13 cellular contexts compared by ENCODE assay signal in the genomic region with DNA sequence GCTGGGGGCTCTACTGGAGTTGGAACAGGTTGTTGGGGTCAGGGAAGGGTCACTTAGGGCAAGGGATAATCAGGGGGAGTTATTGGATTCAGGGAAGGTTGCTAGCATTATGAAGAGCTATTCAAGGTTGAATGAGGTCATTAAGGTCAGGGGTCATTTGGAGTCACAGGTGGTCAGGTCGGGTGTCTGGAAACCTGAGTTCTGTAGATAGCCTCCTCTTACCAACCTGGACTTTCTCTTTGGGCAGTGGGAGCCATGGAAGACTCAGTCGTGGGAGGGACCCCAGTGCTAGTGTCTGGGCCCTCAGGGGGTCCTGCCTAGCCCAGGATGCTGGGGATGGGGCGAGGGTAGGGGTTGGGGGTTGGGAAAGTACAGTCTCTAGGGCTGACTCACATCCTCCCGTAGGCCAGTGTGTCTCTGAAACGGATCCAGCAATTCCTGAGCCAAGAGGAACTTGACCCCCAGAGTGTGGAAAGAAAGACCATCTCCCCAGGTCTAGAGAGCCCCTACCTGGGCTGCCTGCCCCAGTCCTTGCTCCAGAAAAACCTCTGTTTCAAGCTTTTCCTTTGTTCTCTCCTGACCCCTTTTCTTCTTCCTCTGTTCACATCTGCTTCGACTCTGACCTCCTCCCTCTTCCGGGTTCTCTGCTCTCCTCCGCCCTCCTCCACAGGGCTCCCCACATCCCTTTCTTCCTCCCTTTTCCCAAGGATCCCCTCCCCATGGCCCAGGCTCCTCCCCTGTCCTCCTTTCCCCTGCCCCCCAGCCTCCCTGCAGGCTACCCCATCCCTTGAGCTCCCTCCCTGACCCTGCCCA. TPM values are rescaled to one million over a fixed set of nuclear protein-coding genes. Genes with fewer than 3 reads are reported as not detected.
A peak's percentile ranks its signal among the peaks of the same experiment; 100 is the strongest.
DNase-seq lines count a peak whose midpoint lies in the region; ATAC-seq, FAIRE-seq and TF ChIP-seq lines count a peak whose summit lies in the region.
"Had no signal": no experiment of that assay in that cellular context is flagged by ENCODE, and none has a peak within 500 bp of the region (broad histone marks: within the 10 kb centered on the region; RNA-seq: fewer than 3 reads in every experiment).

No MANE protein-coding gene starts in this region.

- ATAC-seq in HCT116: peak; percentile 40
- no peak for ATAC-seq in HG02885 (IDR thresholded peaks at IDR 0.05; ENCODE audit: poor library complexity, unreplicated experiment)
- ATAC-seq in HG02970 (IDR thresholded peaks at IDR 0.05; ENCODE audit: low FRiP score, unreplicated experiment): no peak
- ATAC-seq: natural killer cell had no signal

- H3K79me2 ChIP-seq in HCT116 (ENCODE audit: insufficient read depth, low read length) (no peaks in the 10 kb centered on the region), keratinocyte (ENCODE audit: control insufficient read depth, insufficient read depth, low read length) (no peaks in the 10 kb centered on the region)

- no peaks in the 10 kb centered on the region for H3K9me1 ChIP-seq in keratinocyte (ENCODE audit: control insufficient read depth, extremely low read depth, insufficient read depth, low read length)

- CTCF ChIA-PET in HCT116 (lab: Charles Lee): interaction anchor here (1.0 kb wide), 1 partner anchor 45 kb away, joined by 3 read pairs; no protein-coding TSS in a partner anchor

- no peaks in the 10 kb centered on the region for H3K9me3 ChIP-seq in HCT116 (ENCODE audit: control insufficient read depth in 1 of 2, insufficient read depth in 1 of 2, low read depth in 1 of 2, low read length in 2 of 2)
- H3K9me3 ChIP-seq in adrenal gland (replicated peaks in 1 of 3): no peaks in the 10 kb centered on the region
- no peaks in the 10 kb centered on the region for H3K9me3 ChIP-seq in keratinocyte (ENCODE audit: control insufficient read depth, low read depth, low read length)
- no peaks in the 10 kb centered on the region for H3K9me3 ChIP-seq in colonic mucosa

- peak; percentile 66 for DNase-seq in 8988T
- no peak for DNase-seq in HCT116 (ENCODE audit: low read depth, low spot score)
- no peak for DNase-seq in adrenal gland
- DNase-seq in keratinocyte (ENCODE audit: low read depth, low spot score): no peak
- DNase-seq in RKO (ENCODE audit: low spot score): no peak
- DNase-seq in colonic mucosa: no peak
- DNase-seq: activated CD4-positive, alpha-beta T cell treated with anti-CD3 and anti-CD28 coated beads, Interleukin-2, amount 50 U/mL, for 48 hours; activated naive CD4-positive, alpha-beta T cell treated with anti-CD3 and anti-CD28 coated beads, Interleukin-2, amount 50 U/mL, for 16 hours; natural killer cell; NCI-H1105; NCI-H748 treated with DMSO at 0.1 percent for 48 hours had no signal

- TF ChIP-seq POLR2A in HCT116 (IDR thresholded peaks at IDR 0.05; ENCODE audit: borderline replicate concordance, extremely low read depth, insufficient read depth, insufficient read length) (peak; percentile 54), adrenal gland (IDR thresholded peaks at IDR 0.05) (no peak)

- H3K4me1 ChIP-seq in HCT116 (ENCODE audit: control insufficient read depth in 1 of 2, insufficient read depth in 2 of 2, low read length in 2 of 2): peaks cover 28 to 69% of the 10 kb centered on the region in 2 experiments
- H3K4me1 ChIP-seq in adrenal gland (replicated peaks in 1 of 2): peaks cover 6 to 24% of the 10 kb centered on the region in 2 donors
- H3K4me1 ChIP-seq in keratinocyte (ENCODE audit: control insufficient read depth, extremely low read depth, insufficient read depth, low read length): peaks cover 40% of the 10 kb centered on the region
- H3K4me1 ChIP-seq in colonic mucosa: no peaks in the 10 kb centered on the region

- dilution Hi-C loops in keratinocyte (cut with MboI; ENCODE audit: extremely low pct_ligation_motif_present, low sequenced_read_pairs): no loop called here

- no peak overlapping the region for H2AFZ ChIP-seq in HCT116 (ENCODE audit: low read depth, low read length, poor library complexity, severe bottlenecking)
- H2AFZ ChIP-seq in keratinocyte (ENCODE audit: control insufficient read depth, low read length): no peak overlapping the region

- H3K4me3 ChIP-seq in HCT116 (replicated peaks in 1 of 2; ENCODE audit: low read depth in 1 of 2, low read length in 2 of 2) (peak overlapping the region in 1 of 2 experiments; percentile 28; a peak in 2 of 4 replicates), adrenal gland (no peak overlapping the region), keratinocyte (ENCODE audit: control insufficient read depth in 2 of 3, extremely low read depth in 1 of 3, insufficient read depth in 2 of 3, low read depth in 1 of 3, low read length in 3 of 3) (no peak overlapping the region), colonic mucosa (no peak overlapping the region)

- intact Hi-C loops in HCT116 (cut with micrococcal nuclease) (no loop called here), adrenal gland (cut with DNase I) (no loop called here), colonic mucosa (cut with DNase I) (no loop called here)

- no TSS peak for BruUV-seq in HCT116 (replicated peaks; lab: Mats Ljungman, UMichigan)

- no peaks in the 10 kb centered on the region for H4K20me1 ChIP-seq in HCT116 (ENCODE audit: insufficient read depth)
- no peaks in the 10 kb centered on the region for H4K20me1 ChIP-seq in keratinocyte (ENCODE audit: control insufficient read depth, extremely low read depth, insufficient read depth, low read length)

- POLR2A ChIA-PET in HCT116 (lab: Charles Lee): interaction anchor here (1.9 kb wide), 1 partner anchor 17 kb away, joined by 6 read pairs; no protein-coding TSS in a partner anchor

- H3K27me3 ChIP-seq in HCT116 (ENCODE audit: insufficient read depth, low read length) (no peaks in the 10 kb centered on the region), adrenal gland (no peaks in the 10 kb centered on the region), keratinocyte (ENCODE audit: control insufficient read depth, extremely low read depth, insufficient read depth, low read length) (no peaks in the 10 kb centered on the region), colonic mucosa (no peaks in the 10 kb centered on the region)

- no peak for TF ChIP-seq RAD21 in HCT116 (IDR thresholded peaks at IDR 0.05; ENCODE audit: low read depth)

- H3K27ac ChIP-seq in HCT116 (ENCODE audit: low read depth, low read length): no peak overlapping the region; the same call in 1 of the 2 replicates
- peak overlapping the region in 4 of 5 donors; percentile 23 to 68 (median 33) for H3K27ac ChIP-seq in adrenal gland
- peak overlapping the region; percentile 39 for H3K27ac ChIP-seq in keratinocyte (ENCODE audit: control insufficient read depth, insufficient read depth, low read length)
- H3K27ac ChIP-seq in colonic mucosa: no peak overlapping the region

- H3K9ac ChIP-seq in HCT116 (ENCODE audit: low read length) (peak overlapping the region; percentile 34), keratinocyte (ENCODE audit: control insufficient read depth, extremely low read depth, insufficient read depth, low read length) (peak overlapping the region; percentile 2), colonic mucosa (ENCODE audit: low read depth in 2 of 2, low read length in 2 of 2) (no peak overlapping the region)

- 35 to 52% (median 43%) methylated on average over 7 to 8 of the region's 8 CpGs for WGBS in adrenal gland, 4 donors

- H3K36me3 ChIP-seq in HCT116 (ENCODE audit: control insufficient read depth in 1 of 2, insufficient read depth in 2 of 2, low read length in 2 of 2) (no peaks in the 10 kb centered on the region), adrenal gland (replicated peaks in 1 of 2) (no peaks in the 10 kb centered on the region), keratinocyte (ENCODE audit: control insufficient read depth in 2 of 2, extremely low read depth in 1 of 2, insufficient read depth in 2 of 2, low read length in 2 of 2) (peaks cover 0 to 9% of the 10 kb centered on the region in 2 experiments), colonic mucosa (no peaks in the 10 kb centered on the region)

- TF ChIP-seq CTCF in HCT116 (IDR thresholded peaks at IDR 0.05 in 2 of 3, conservative IDR thresholded peaks at IDR 0.05 in 1 of 3; ENCODE audit: borderline replicate concordance in 1 of 3, insufficient read depth in 1 of 3, low read depth in 2 of 3, low read length in 2 of 3) (no peak), adrenal gland (IDR thresholded peaks at IDR 0.05) (no peak), keratinocyte (optimal IDR thresholded peaks at IDR 0.05 in 1 of 3, IDR thresholded peaks at IDR 0.05 in 1 of 3, conservative IDR thresholded peaks at IDR 0.05 in 1 of 3; ENCODE audit: extremely low read depth in 1 of 3, insufficient read depth in 2 of 3, low read length in 3 of 3) (no peak), colonic mucosa (IDR thresholded peaks at IDR 0.05) (no peak)

- H3K4me2 ChIP-seq in HCT116 (ENCODE audit: low read length): peak overlapping the region; percentile 67
- peak overlapping the region; percentile 44 for H3K4me2 ChIP-seq in keratinocyte (ENCODE audit: control insufficient read depth, extremely low read depth, insufficient read depth, low read depth, low read length)

- no peaks in the 10 kb centered on the region for H3K9me2 ChIP-seq in HCT116 (ENCODE audit: insufficient read depth)

- RAD21 ChIA-PET in HCT116 (lab: Charles Lee; ENCODE audit: low non-redundant PET in 1 of 2, low total read pairs in 2 of 2, uncharacterized antibody in 2 of 2, unreplicated experiment in 2 of 2): interaction anchor here in 1 of 2 experiments (1.5 kb wide), 1 partner anchor 30 kb away, joined by 3 read pairs; no protein-coding TSS in a partner anchor

- peak; percentile 59 for FAIRE-seq in keratinocyte (lab: Jason Lieb, UNC)

RNA-seq across cellular contexts. Expression of gene ABCC3, which starts 33.5 kb away (rescaled TPM):
- 66.2 TPM for total RNA-seq in HCT116 (2021; ENCODE audit: unreplicated experiment)
- 40.1 and 55.8 TPM in 2 replicates for polyA plus RNA-seq in HCT116 (2012)
- total RNA-seq in adrenal gland: 100 to 1,000 TPM; 195 to 422 (median 262) TPM
- polyA plus RNA-seq in adrenal gland: 100 to 1,000 TPM; 164 to 448 (median 414) TPM
- polyA plus RNA-seq in keratinocyte: 39.6 to 61.6 TPM (median 41.7 TPM) in 3 replicates
- 16.7 TPM for polyA plus RNA-seq in keratinocyte (2011; ENCODE audit: low read depth)
- 18.2 and 18.5 TPM in 2 replicates for polyA plus RNA-seq in keratinocyte (2011; cell fraction: cytosol; rRNA removed)
- 184 and 229 TPM in 2 replicates for polyA plus RNA-seq in keratinocyte (2011; cell fraction: nucleus; rRNA removed)
- 28.9 and 55.8 TPM in 2 replicates for polyA plus RNA-seq in keratinocyte (2012; ENCODE audit: low replicate concordance)
- polyA minus RNA-seq in keratinocyte: 52.7 to 126 TPM (median 73.7 TPM) in 3 replicates
- polyA minus RNA-seq in keratinocyte (2011; cell fraction: cytosol; rRNA and poly(A)+ RNA removed): 38.4 TPM
- 116 and 134 TPM in 2 replicates for polyA minus RNA-seq in keratinocyte (2011; cell fraction: nucleus; rRNA and poly(A)+ RNA removed)
- total RNA-seq in colonic mucosa: 100 to 1,000 TPM; 187 to 226 TPM

RNA-seq across cellular contexts. Expression of gene ANKRD40, which starts 39.5 kb away (rescaled TPM):
- 72.0 TPM for total RNA-seq in HCT116 (2021; ENCODE audit: unreplicated experiment)
- polyA plus RNA-seq in HCT116 (2012): 20.0 and 26.1 TPM in 2 replicates
- 10 to 100 TPM; 24.8 to 46.4 (median 41.5) TPM for total RNA-seq in adrenal gland
- 10 to 100 TPM; 14.9 to 37.0 (median 18.7) TPM for polyA plus RNA-seq in adrenal gland
- polyA plus RNA-seq in keratinocyte: 19.3 to 39.8 TPM (median 32.7 TPM) in 3 replicates
- polyA plus RNA-seq in keratinocyte (2011; ENCODE audit: low read depth): 5.4 TPM
- 22.2 and 33.6 TPM in 2 replicates for polyA plus RNA-seq in keratinocyte (2011; cell fraction: cytosol; rRNA removed)
- polyA plus RNA-seq in keratinocyte (2011; cell fraction: nucleus; rRNA removed): 31.0 and 36.9 TPM in 2 replicates
- polyA plus RNA-seq in keratinocyte (2012; ENCODE audit: low replicate concordance): 13.4 and 22.8 TPM in 2 replicates
- polyA minus RNA-seq in keratinocyte: 16.5 to 30.1 TPM (median 20.5 TPM) in 3 replicates
- 21.7 TPM for polyA minus RNA-seq in keratinocyte (2011; cell fraction: cytosol; rRNA and poly(A)+ RNA removed)
- 11.2 and 20.5 TPM in 2 replicates for polyA minus RNA-seq in keratinocyte (2011; cell fraction: nucleus; rRNA and poly(A)+ RNA removed)
- 10 to 100 TPM; 20.1 to 25.1 TPM for total RNA-seq in colonic mucosa

RNA-seq across cellular contexts. Expression of gene LUC7L3, which starts 51.2 kb away (rescaled TPM):
- 184 TPM for total RNA-seq in HCT116 (2021; ENCODE audit: unreplicated experiment)
- 65.6 and 97.0 TPM in 2 replicates for polyA plus RNA-seq in HCT116 (2012)
- 100 to 1,000 TPM in 1 of 8 donors, 10 to 100 TPM in 7; 16.1 to 142 (median 65.5) TPM for total RNA-seq in adrenal gland
- polyA plus RNA-seq in adrenal gland: 100 to 1,000 TPM in 2 of 3 donors, 10 to 100 TPM in 1; 95.4 to 248 (median 112) TPM
- 47.8 to 92.4 TPM (median 53.3 TPM) in 3 replicates for polyA plus RNA-seq in keratinocyte
- 521 TPM for polyA plus RNA-seq in keratinocyte (2011; ENCODE audit: low read depth)
- polyA plus RNA-seq in keratinocyte (2011; cell fraction: cytosol; rRNA removed): 21.0 and 29.9 TPM in 2 replicates
- 153 and 263 TPM in 2 replicates for polyA plus RNA-seq in keratinocyte (2011; cell fraction: nucleus; rRNA removed)
- polyA plus RNA-seq in keratinocyte (2012; ENCODE audit: low replicate concordance): 64.5 and 89.1 TPM in 2 replicates
- polyA minus RNA-seq in keratinocyte: 4.0 to 18.2 TPM (median 4.3 TPM) in 3 replicates
- polyA minus RNA-seq in keratinocyte (2011; cell fraction: cytosol; rRNA and poly(A)+ RNA removed): 12.9 TPM
- 48.9 and 58.2 TPM in 2 replicates for polyA minus RNA-seq in keratinocyte (2011; cell fraction: nucleus; rRNA and poly(A)+ RNA removed)
- 10 to 100 TPM; 73.0 to 88.3 TPM for total RNA-seq in colonic mucosa

Comparison
In these comparisons a context has a peak if more than half of its experiments do, and no peak if none do; other contexts are left out.
1. H3K27ac ChIP-seq: peak in adrenal gland (4 of 5) and keratinocyte (single experiment); none in HCT116 (single experiment) and colonic mucosa (single experiment).
2. H3K9ac ChIP-seq: peak in HCT116 (single experiment) and keratinocyte (single experiment); none in colonic mucosa (0 of 2).